ENCODE assay signal across 1 cellular context in genomic region chr19:2617393-2618165, GRCh38.
TF ChIP-seq lines count a peak whose summit lies in the region.

No MANE protein-coding gene starts in this region.

TF ChIP-seq in GM12878, 131 proteins besides CTCF, POLR2A, EP300 and RAD21 (continued from another document):
- TF ChIP-seq ZBTB40 (IDR thresholded peaks at IDR 0.05; ENCODE audit: borderline replicate concordance) = no peak
- TF ChIP-seq MTA2 (IDR thresholded peaks at IDR 0.05; ENCODE audit: low read depth) = no peak
- TF ChIP-seq E4F1 (IDR thresholded peaks at IDR 0.05; ENCODE audit: borderline replicate concordance, partially characterized antibody) = no peak
